8 cellular contexts compared by ENCODE assay signal in genomic region chr1:6889875-6890480, GRCh38.
DNase-seq lines count a peak whose midpoint lies in the region; ATAC-seq lines count a peak whose summit lies in the region.

No MANE protein-coding gene starts in this region.

- H3K4me1 Mint-ChIP-seq in CD4-positive, alpha-beta memory T cell, result peaks cover 0 to 2% (median under 1%) of the 10 kb centered on the region in 4 donors
- no peaks in the 10 kb centered on the region for H3K4me1 Mint-ChIP-seq in activated naive CD4-positive, alpha-beta T cell treated with anti-CD3 and anti-CD28 coated beads, Interleukin-2, amount 10 ng/mL, durations not matched to agents 7 days and 5 days

- POLR2A ChIA-PET in CD4-positive, alpha-beta memory T cell (lab: Charles Lee; ENCODE audit: partially characterized antibody), result no interaction called here

- CTCF ChIA-PET in CD4-positive, alpha-beta memory T cell (lab: Charles Lee; ENCODE audit: partially characterized antibody), result interaction anchor here (1.0 to 3.4 kb wide), 8 partner anchors 10 to 171 kb away, joined by 4 to 18 read pairs (median 4); no protein-coding TSS in a partner anchor
- CTCF ChIA-PET in activated naive CD4-positive, alpha-beta T cell treated with anti-CD3 and anti-CD28 coated beads, Interleukin-2, amount 10 ng/mL, durations not matched to agents 7 days and 5 days (lab: Charles Lee), result interaction anchor here (0.6 to 1.5 kb wide), 9 partner anchors 9 to 172 kb away, joined by 3 to 7 read pairs (median 4); no protein-coding TSS in a partner anchor

- H3K9me3 Mint-ChIP-seq in CD4-positive, alpha-beta memory T cell, result no peaks in the 10 kb centered on the region
- no peaks in the 10 kb centered on the region for H3K9me3 Mint-ChIP-seq in activated naive CD4-positive, alpha-beta T cell treated with anti-CD3 and anti-CD28 coated beads, Interleukin-2, amount 10 ng/mL, durations not matched to agents 7 days and 5 days

- no peak overlapping the region for H3K4me3 Mint-ChIP-seq in CD4-positive, alpha-beta memory T cell
- no peak overlapping the region for H3K4me3 Mint-ChIP-seq in activated naive CD4-positive, alpha-beta T cell treated with anti-CD3 and anti-CD28 coated beads, Interleukin-2, amount 10 ng/mL, durations not matched to agents 7 days and 5 days

- in situ Hi-C loops in HAP-1 (cut with MboI; ENCODE audit: low sequenced_read_pairs), result loop anchor here (10.0 kb wide), 1 partner anchor 165 kb away; no protein-coding TSS in a partner anchor

- peaks cover 6 to 15% of the 10 kb centered on the region in 2 donors for H3K36me3 Mint-ChIP-seq in CD4-positive, alpha-beta memory T cell
- no peaks in the 10 kb centered on the region for H3K36me3 Mint-ChIP-seq in activated naive CD4-positive, alpha-beta T cell treated with anti-CD3 and anti-CD28 coated beads, Interleukin-2, amount 10 ng/mL, durations not matched to agents 7 days and 5 days

- intact Hi-C loops in CD4-positive, alpha-beta memory T cell (cut with micrococcal nuclease), result loop anchor here (1.0 to 2.0 kb wide), 2 partner anchors 95 to 170 kb away; no protein-coding TSS in a partner anchor
- intact Hi-C loops in cardiac septum (cut with DNase I), result loop anchor here (2.0 to 10.0 kb wide), 3 partner anchors 98 to 325 kb away; no protein-coding TSS in a partner anchor

- ATAC-seq in HG03045 (IDR thresholded peaks at IDR 0.05; ENCODE audit: unreplicated experiment) (no peak), HG03460 (IDR thresholded peaks at IDR 0.05; ENCODE audit: unreplicated experiment) (no peak)

- no peaks in the 10 kb centered on the region for H3K27me3 ChIP-seq in CD4-positive, alpha-beta memory T cell (ENCODE audit: insufficient read depth, low read length)
- H3K27me3 ChIP-seq in HAP-1 (ENCODE audit: low read depth) (no peaks in the 10 kb centered on the region), NT2/D1 (ENCODE audit: insufficient read depth, insufficient read length) (no peaks in the 10 kb centered on the region)

- no peaks in the 10 kb centered on the region for H3K36me3 ChIP-seq in CD4-positive, alpha-beta memory T cell (ENCODE audit: insufficient read depth, low read length)
- H3K36me3 ChIP-seq in HAP-1 (replicated peaks) (no peaks in the 10 kb centered on the region), NT2/D1 (ENCODE audit: insufficient read depth, insufficient read length, low read length) (peaks cover 2% of the 10 kb centered on the region)

- H3K4me3 ChIP-seq in CD4-positive, alpha-beta memory T cell (ENCODE audit: low read length in 2 of 2), result no peak overlapping the region
- no peak overlapping the region for H3K4me3 ChIP-seq in HAP-1
- H3K4me3 ChIP-seq in NT2/D1 (ENCODE audit: insufficient read length, low read depth), result no peak overlapping the region

- H3K27ac Mint-ChIP-seq in CD4-positive, alpha-beta memory T cell, result no peak overlapping the region
- no peak overlapping the region for H3K27ac Mint-ChIP-seq in activated naive CD4-positive, alpha-beta T cell treated with anti-CD3 and anti-CD28 coated beads, Interleukin-2, amount 10 ng/mL, durations not matched to agents 7 days and 5 days

- H3K9ac ChIP-seq in NT2/D1 (ENCODE audit: insufficient read length, low read depth), result no peak overlapping the region

- no peaks in the 10 kb centered on the region for H3K27me3 Mint-ChIP-seq in CD4-positive, alpha-beta memory T cell
- H3K27me3 Mint-ChIP-seq in activated naive CD4-positive, alpha-beta T cell treated with anti-CD3 and anti-CD28 coated beads, Interleukin-2, amount 10 ng/mL, durations not matched to agents 7 days and 5 days, result no peaks in the 10 kb centered on the region

- H3K4me1 ChIP-seq in CD4-positive, alpha-beta memory T cell (ENCODE audit: insufficient read depth, low read length), result no peaks in the 10 kb centered on the region
- peaks cover 10% of the 10 kb centered on the region for H3K4me1 ChIP-seq in HAP-1
- H3K4me1 ChIP-seq in NT2/D1 (ENCODE audit: insufficient read depth, insufficient read length), result no peaks in the 10 kb centered on the region

- no peak overlapping the region for H3K27ac ChIP-seq in CD4-positive, alpha-beta memory T cell (ENCODE audit: low read depth, low read length)

- H3K9me3 ChIP-seq in CD4-positive, alpha-beta memory T cell (ENCODE audit: control insufficient read depth in 1 of 2, low read length in 2 of 2), result no peaks in the 10 kb centered on the region
- H3K9me3 ChIP-seq in HAP-1 (no peaks in the 10 kb centered on the region), NT2/D1 (ENCODE audit: insufficient read depth, low read length) (no peaks in the 10 kb centered on the region)

- peak in 4 of 5 donors; percentile 4 to 23 (median 14) for DNase-seq in CD4-positive, alpha-beta memory T cell
- DNase-seq in HAP-1 (ENCODE audit: low spot score in 2 of 2), result peak; percentile 61 to 69
- DNase-seq in NT2/D1 (ENCODE audit: low read depth, low spot score), result peak; percentile 25
- peak; percentile 59 for DNase-seq in activated naive CD4-positive, alpha-beta T cell treated with anti-CD3 and anti-CD28 coated beads, Interleukin-2, amount 10 ng/mL, durations not matched to agents 7 days and 5 days
- DNase-seq in cardiac septum (ENCODE audit: low spot score), result peak; percentile 73
- DNase-seq in retina, result peak; percentile 59

Comparison
In these comparisons a context has a peak if more than half of its experiments do, and no peak if none do; other contexts are left out.
1. DNase-seq: peak in every context shown above with its lines; median percentile 73 in cardiac septum; 65 in HAP-1; 59 in activated naive CD4-positive, alpha-beta T cell treated with anti-CD3 and anti-CD28 coated beads, Interleukin-2, amount 10 ng/mL, durations not matched to agents 7 days and 5 days; 59 in retina; 25 in NT2/D1; 14 in CD4-positive, alpha-beta memory T cell.